2 cellular contexts compared by ENCODE assay signal in the genomic region with DNA sequence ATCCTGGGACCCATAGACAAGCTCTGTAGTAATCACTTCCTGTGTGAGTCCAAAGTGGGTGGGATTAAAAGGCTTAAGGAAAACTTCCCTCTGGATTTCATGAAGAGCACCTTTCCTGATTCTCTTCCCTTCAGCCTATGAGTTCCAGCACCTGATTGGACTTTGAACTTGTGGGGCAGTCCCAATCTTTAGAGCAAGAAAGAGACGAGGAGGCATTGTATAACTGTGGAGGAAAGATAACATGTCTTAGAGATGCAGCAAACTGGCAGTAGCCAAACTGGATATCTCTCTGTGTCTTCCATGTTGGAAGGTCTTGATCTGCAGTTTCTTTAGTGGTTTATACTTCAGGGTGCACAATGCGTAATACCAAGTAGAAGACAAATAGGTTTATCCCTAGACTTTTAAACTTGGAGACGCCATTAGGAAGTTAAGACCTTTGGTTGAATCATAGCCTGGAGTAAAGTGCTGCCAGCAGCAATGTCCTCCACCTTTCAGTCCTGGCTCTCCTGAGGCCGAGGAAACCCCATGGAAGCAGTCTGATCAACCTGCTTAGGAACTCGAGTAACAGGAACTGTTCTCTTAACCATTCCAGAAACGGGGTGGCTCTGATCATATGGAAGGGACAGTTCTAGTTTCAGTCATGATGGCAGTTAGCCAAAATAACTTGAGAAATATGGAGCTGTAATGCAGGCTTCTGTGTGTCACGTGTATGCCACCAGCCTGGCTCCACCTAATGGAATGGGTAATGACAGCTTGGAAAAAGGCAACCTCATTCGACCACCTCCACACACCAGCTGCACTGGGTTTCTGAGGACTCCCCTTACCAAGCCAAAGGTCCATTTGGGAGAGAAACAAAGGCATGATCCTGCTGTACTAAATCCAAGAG.
TF ChIP-seq lines count a peak whose summit lies in the region.

No MANE protein-coding gene starts in this region.

TF ChIP-seq in K562, 482 proteins besides CTCF, POLR2A, EP300 and RAD21 (continues in another document):
- TF ChIP-seq, protein P1, sequence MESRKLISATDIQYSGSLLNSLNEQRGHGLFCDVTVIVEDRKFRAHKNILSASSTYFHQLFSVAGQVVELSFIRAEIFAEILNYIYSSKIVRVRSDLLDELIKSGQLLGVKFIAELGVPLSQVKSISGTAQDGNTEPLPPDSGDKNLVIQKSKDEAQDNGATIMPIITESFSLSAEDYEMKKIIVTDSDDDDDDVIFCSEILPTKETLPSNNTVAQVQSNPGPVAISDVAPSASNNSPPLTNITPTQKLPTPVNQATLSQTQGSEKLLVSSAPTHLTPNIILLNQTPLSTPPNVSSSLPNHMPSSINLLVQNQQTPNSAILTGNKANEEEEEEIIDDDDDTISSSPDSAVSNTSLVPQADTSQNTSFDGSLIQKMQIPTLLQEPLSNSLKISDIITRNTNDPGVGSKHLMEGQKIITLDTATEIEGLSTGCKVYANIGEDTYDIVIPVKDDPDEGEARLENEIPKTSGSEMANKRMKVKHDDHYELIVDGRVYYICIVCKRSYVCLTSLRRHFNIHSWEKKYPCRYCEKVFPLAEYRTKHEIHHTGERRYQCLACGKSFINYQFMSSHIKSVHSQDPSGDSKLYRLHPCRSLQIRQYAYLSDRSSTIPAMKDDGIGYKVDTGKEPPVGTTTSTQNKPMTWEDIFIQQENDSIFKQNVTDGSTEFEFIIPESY (CRISPR knock-in tag; IDR thresholded peaks at IDR 0.05), result no peak
- TF ChIP-seq GABPB2 (CRISPR knock-in tag; conservative IDR thresholded peaks at IDR 0.05) (no peak), ZNF79 (CRISPR knock-in tag; IDR thresholded peaks at IDR 0.05; ENCODE audit: low read depth) (no peak), COPS2 (conservative IDR thresholded peaks at IDR 0.05) (no peak), JUN (IDR thresholded peaks at IDR 0.05; ENCODE audit: borderline replicate concordance, low read depth, low read length) (no peak), JUN (CRISPR knock-in tag; IDR thresholded peaks at IDR 0.05; ENCODE audit: borderline replicate concordance) (no peak), NFATC3 (IDR thresholded peaks at IDR 0.05) (0 out of 2 replicates have a peak, but pooled peaks have one; percentile 18), POLR2AphosphoS5 (IDR thresholded peaks at IDR 0.05; ENCODE audit: control insufficient read depth, insufficient read depth, low read depth, low read length) (peak; percentile 52; the same call in 1 of the 2 replicates), FOSL1 (tag; conservative IDR thresholded peaks at IDR 0.05) (no peak), MECOM (CRISPR knock-in tag; IDR thresholded peaks at IDR 0.05) (no peak), HNRNPL (IDR thresholded peaks at IDR 0.05; ENCODE audit: low read depth, low read length) (no peak), CHCHD3 (CRISPR knock-in tag; IDR thresholded peaks at IDR 0.05) (no peak), THRAP3 (IDR thresholded peaks at IDR 0.05; ENCODE audit: borderline replicate concordance) (no peak; the same call in 1 of the 2 replicates), POU5F1 (IDR thresholded peaks at IDR 0.05; ENCODE audit: borderline replicate concordance, low read depth, low read length, partially characterized antibody) (no peak), HNRNPK (IDR thresholded peaks at IDR 0.05; ENCODE audit: low read depth, low read length, poor library complexity, severe bottlenecking) (no peak), ILF3 (IDR thresholded peaks at IDR 0.05; ENCODE audit: borderline replicate concordance) (no peak), HNRNPLL (IDR thresholded peaks at IDR 0.05; ENCODE audit: low read depth, low read length, poor library complexity, severe bottlenecking) (no peak), U2AF2 (optimal IDR thresholded peaks at IDR 0.05; ENCODE audit: low read depth, low read length) (no peak), KLF1 (tag; IDR thresholded peaks at IDR 0.05) (no peak), BRD9 (IDR thresholded peaks at IDR 0.05; ENCODE audit: low read depth, partially characterized antibody) (no peak)
- TF ChIP-seq, protein P2, sequence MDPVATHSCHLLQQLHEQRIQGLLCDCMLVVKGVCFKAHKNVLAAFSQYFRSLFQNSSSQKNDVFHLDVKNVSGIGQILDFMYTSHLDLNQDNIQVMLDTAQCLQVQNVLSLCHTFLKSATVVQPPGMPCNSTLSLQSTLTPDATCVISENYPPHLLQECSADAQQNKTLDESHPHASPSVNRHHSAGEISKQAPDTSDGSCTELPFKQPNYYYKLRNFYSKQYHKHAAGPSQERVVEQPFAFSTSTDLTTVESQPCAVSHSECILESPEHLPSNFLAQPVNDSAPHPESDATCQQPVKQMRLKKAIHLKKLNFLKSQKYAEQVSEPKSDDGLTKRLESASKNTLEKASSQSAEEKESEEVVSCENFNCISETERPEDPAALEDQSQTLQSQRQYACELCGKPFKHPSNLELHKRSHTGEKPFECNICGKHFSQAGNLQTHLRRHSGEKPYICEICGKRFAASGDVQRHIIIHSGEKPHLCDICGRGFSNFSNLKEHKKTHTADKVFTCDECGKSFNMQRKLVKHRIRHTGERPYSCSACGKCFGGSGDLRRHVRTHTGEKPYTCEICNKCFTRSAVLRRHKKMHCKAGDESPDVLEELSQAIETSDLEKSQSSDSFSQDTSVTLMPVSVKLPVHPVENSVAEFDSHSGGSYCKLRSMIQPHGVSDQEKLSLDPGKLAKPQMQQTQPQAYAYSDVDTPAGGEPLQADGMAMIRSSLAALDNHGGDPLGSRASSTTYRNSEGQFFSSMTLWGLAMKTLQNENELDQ (CRISPR knock-in tag; IDR thresholded peaks at IDR 0.05; ENCODE audit: borderline replicate concordance), result no peak
- TF ChIP-seq, protein P3, sequence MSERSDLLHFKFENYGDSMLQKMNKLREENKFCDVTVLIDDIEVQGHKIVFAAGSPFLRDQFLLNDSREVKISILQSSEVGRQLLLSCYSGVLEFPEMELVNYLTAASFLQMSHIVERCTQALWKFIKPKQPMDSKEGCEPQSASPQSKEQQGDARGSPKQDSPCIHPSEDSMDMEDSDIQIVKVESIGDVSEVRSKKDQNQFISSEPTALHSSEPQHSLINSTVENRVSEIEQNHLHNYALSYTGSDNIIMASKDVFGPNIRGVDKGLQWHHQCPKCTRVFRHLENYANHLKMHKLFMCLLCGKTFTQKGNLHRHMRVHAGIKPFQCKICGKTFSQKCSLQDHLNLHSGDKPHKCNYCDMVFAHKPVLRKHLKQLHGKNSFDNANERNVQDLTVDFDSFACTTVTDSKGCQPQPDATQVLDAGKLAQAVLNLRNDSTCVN (CRISPR knock-in tag; IDR thresholded peaks at IDR 0.05), result peak; percentile 55; the same call in 1 of the 2 replicates
- TF ChIP-seq, protein P4, sequence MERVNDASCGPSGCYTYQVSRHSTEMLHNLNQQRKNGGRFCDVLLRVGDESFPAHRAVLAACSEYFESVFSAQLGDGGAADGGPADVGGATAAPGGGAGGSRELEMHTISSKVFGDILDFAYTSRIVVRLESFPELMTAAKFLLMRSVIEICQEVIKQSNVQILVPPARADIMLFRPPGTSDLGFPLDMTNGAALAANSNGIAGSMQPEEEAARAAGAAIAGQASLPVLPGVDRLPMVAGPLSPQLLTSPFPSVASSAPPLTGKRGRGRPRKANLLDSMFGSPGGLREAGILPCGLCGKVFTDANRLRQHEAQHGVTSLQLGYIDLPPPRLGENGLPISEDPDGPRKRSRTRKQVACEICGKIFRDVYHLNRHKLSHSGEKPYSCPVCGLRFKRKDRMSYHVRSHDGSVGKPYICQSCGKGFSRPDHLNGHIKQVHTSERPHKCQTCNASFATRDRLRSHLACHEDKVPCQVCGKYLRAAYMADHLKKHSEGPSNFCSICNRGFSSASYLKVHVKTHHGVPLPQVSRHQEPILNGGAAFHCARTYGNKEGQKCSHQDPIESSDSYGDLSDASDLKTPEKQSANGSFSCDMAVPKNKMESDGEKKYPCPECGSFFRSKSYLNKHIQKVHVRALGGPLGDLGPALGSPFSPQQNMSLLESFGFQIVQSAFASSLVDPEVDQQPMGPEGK (CRISPR knock-in tag; IDR thresholded peaks at IDR 0.05; ENCODE audit: borderline replicate concordance), result no peak

TF ChIP-seq in HepG2, 621 proteins besides CTCF, POLR2A, EP300 and RAD21:
- TF ChIP-seq ZNF598 (CRISPR knock-in tag; IDR thresholded peaks at IDR 0.05; ENCODE audit: borderline replicate concordance) (no peak), ZNF746 (CRISPR knock-in tag; IDR thresholded peaks at IDR 0.05) (no peak), POLR2AphosphoS5 (IDR thresholded peaks at IDR 0.05; ENCODE audit: low read depth, low read length) (peak; percentile 45; the same call in 1 of the 2 replicates), ASH2L (IDR thresholded peaks at IDR 0.05; ENCODE audit: insufficient read length, low read depth, low read length) (no peak), POLR2G (IDR thresholded peaks at IDR 0.05; ENCODE audit: low read depth, low read length) (peak; percentile 35; the same call in 1 of the 2 replicates), CCDC6 (CRISPR knock-in tag; IDR thresholded peaks at IDR 0.05) (no peak), ZNF20 (CRISPR knock-in tag; IDR thresholded peaks at IDR 0.05) (no peak), HNF4A (CRISPR knock-in tag; IDR thresholded peaks at IDR 0.05) (peak; percentile 69), NR3C1 (CRISPR knock-in tag; IDR thresholded peaks at IDR 0.05) (no peak), NR2C2 (CRISPR knock-in tag; IDR thresholded peaks at IDR 0.05; ENCODE audit: borderline replicate concordance) (0 out of 2 replicates have a peak, but pooled peaks have one; percentile 23), ELF1 (CRISPR knock-in tag; IDR thresholded peaks at IDR 0.05) (no peak), KLF12 (CRISPR knock-in tag; IDR thresholded peaks at IDR 0.05; ENCODE audit: borderline replicate concordance) (no peak), PAF1 (CRISPR knock-in tag; IDR thresholded peaks at IDR 0.05) (peak; percentile 78), BORCS8-MEF2B (CRISPR knock-in tag; IDR thresholded peaks at IDR 0.05) (0 out of 2 replicates have a peak, but pooled peaks have one; percentile 28), HNF4G (IDR thresholded peaks at IDR 0.05; ENCODE audit: borderline replicate concordance, low read depth, low read length) (peak; percentile 22; the same call in 1 of the 2 replicates), HNF4G (CRISPR knock-in tag; IDR thresholded peaks at IDR 0.05; ENCODE audit: borderline replicate concordance, low read depth) (no peak), ETV5 (CRISPR knock-in tag; IDR thresholded peaks at IDR 0.05; ENCODE audit: borderline replicate concordance) (no peak), KLF16 (CRISPR knock-in tag; IDR thresholded peaks at IDR 0.05) (no peak), ZNF569 (CRISPR knock-in tag; IDR thresholded peaks at IDR 0.05; ENCODE audit: borderline replicate concordance) (no peak)
